In the genomic region with DNA sequence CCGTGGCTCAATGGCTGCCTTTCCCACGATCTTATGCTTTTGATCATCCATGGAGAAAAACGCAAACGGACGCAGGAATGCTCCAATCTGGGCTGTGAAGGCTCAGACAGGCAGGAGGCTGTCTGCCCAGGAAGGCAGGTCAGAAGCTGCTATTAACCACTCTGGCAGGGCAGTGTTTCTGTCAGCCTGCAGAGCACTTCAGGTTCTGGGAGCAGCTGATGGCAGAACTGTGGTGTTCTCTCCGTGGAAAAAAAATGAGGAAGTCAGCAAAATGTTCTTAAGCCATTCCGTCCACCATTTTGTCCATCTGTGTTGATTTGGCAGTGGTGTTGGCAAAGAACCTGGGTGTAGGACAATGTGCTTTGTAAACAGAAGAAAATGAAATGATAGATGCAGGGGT, we compare ENCODE assay signal across 23 cellular contexts.
DNase-seq lines count a peak whose midpoint lies in the region; ATAC-seq and TF ChIP-seq lines count a peak whose summit lies in the region.
"Had no signal": no experiment of that assay in that cellular context is flagged by ENCODE, and none has a peak within 500 bp of the region (broad histone marks: within the 10 kb centered on the region; RNA-seq: fewer than 3 reads in every experiment).

No MANE protein-coding gene starts in this region.

- H4K20me1 ChIP-seq in OCI-LY7 (ENCODE audit: insufficient read depth, low read length) = no peaks in the 10 kb centered on the region

- H3K9me2 ChIP-seq in OCI-LY7 (ENCODE audit: insufficient read depth, low read length) = no peaks in the 10 kb centered on the region

- no peak overlapping the region for H3K27ac ChIP-seq in right atrium auricular region
- peak overlapping the region; percentile 32 to 76 (median 53) for H3K27ac ChIP-seq in esophagus squamous epithelium
- no peak overlapping the region for H3K27ac ChIP-seq in OCI-LY7 (ENCODE audit: low read depth, low read length, poor library complexity, severe bottlenecking)
- H3K27ac ChIP-seq: colonic mucosa, foreskin keratinocyte, RWPE1, testis had no signal

- no TSS peak for BruUV-seq in OCI-LY7 (replicated peaks; lab: Mats Ljungman, UMichigan)

- intact Hi-C loops in left cardiac atrium (cut with DNase I) = no loop called here
- intact Hi-C loops in esophagus squamous epithelium (cut with DNase I) = no loop called here
- intact Hi-C loops in OCI-LY7 (cut with micrococcal nuclease; ENCODE audit: unreplicated experiment) = no loop called here
- intact Hi-C loops in mucosa of descending colon (cut with DNase I, micrococcal nuclease) = no loop called here

- H3K36me3 ChIP-seq in right atrium auricular region (no peaks in the 10 kb centered on the region), esophagus squamous epithelium (no peaks in the 10 kb centered on the region), OCI-LY7 (ENCODE audit: insufficient read depth, low read length) (no peaks in the 10 kb centered on the region), mucosa of descending colon (ENCODE audit: low read depth) (no peaks in the 10 kb centered on the region)
- H3K36me3 ChIP-seq: colonic mucosa had no signal

- H3K9me3 ChIP-seq in right atrium auricular region (no peaks in the 10 kb centered on the region), esophagus squamous epithelium (peaks cover 0 to 2% (median 0%) of the 10 kb centered on the region in 3 donors), OCI-LY7 (ENCODE audit: low read length) (no peaks in the 10 kb centered on the region), mucosa of descending colon (no peaks in the 10 kb centered on the region)
- H3K9me3 ChIP-seq: colonic mucosa, testis had no signal

- 26 to 32% methylated on average over 3 to 4 of the region's 7 CpGs for WGBS in esophagus squamous epithelium, 2 donors

- no peak for TF ChIP-seq POLR2A in esophagus squamous epithelium (IDR thresholded peaks at IDR 0.05)

- no peak overlapping the region for H2AFZ ChIP-seq in OCI-LY7 (ENCODE audit: low read length)

- H3K4me2 ChIP-seq in OCI-LY7 (ENCODE audit: low read length) = no peak overlapping the region

- POLR2A ChIA-PET in OCI-LY7 (lab: Charles Lee) = no interaction called here

- CTCF ChIA-PET in OCI-LY7 (lab: Charles Lee; ENCODE audit: unreplicated experiment) = no interaction called here

- DNase-seq in right atrium auricular region (ENCODE audit: low spot score) (peak; percentile 16), left cardiac atrium (no peak), amniotic epithelial cell (ENCODE audit: low read depth) (peak; percentile 55), esophagus squamous epithelium (lab: John Stamatoyannopoulos, UW) (no peak), superior temporal gyrus (ENCODE audit: extremely low spot score) (peak; percentile 38), OCI-LY7 (ENCODE audit: low spot score) (no peak), mucosa of descending colon (no peak)
- DNase-seq in activated naive CD4-positive, alpha-beta T cell treated with anti-CD3 and anti-CD28 coated beads, Interleukin-2, amount 50 U/mL, for 16 hours = no peak
- DNase-seq: activated CD4-positive, alpha-beta T cell treated with anti-CD3 and anti-CD28 coated beads, Interleukin-2, amount 50 U/mL, for 1 hour; aorta; CD4-positive, CD25-positive, alpha-beta regulatory T cell; colonic mucosa; DMS 273 treated with DMSO at 0.1 percent for 48 hours; foreskin keratinocyte; H7; hippocampal formation; islet precursor cell; mesendoderm; NCI-H187 treated with DMSO at 0.1 percent for 48 hours; SW 1271; testis had no signal

- H3K27me3 ChIP-seq in right atrium auricular region = no peaks in the 10 kb centered on the region
- no peaks in the 10 kb centered on the region for H3K27me3 ChIP-seq in esophagus squamous epithelium
- H3K27me3 ChIP-seq: colonic mucosa, foreskin keratinocyte, testis had no signal

- ATAC-seq in left cardiac atrium (no peak), mucosa of descending colon (no peak)
- ATAC-seq: foreskin keratinocyte; natural killer cell treated with Interleukin-12 subunit alpha and Interleukin-12 subunit beta and Interleukin-15 and Interleukin-18, amount 100 ng/mL, for 72 hours had no signal

- no peak overlapping the region for H3K4me3 ChIP-seq in right atrium auricular region
- H3K4me3 ChIP-seq in esophagus squamous epithelium = peak overlapping the region in 3 of 4 donors; percentile 22 to 29 (median 23)
- H3K4me3 ChIP-seq in OCI-LY7 (ENCODE audit: low read depth, low read length, poor library complexity, severe bottlenecking) = no peak overlapping the region
- no peak overlapping the region for H3K4me3 ChIP-seq in mucosa of descending colon
- H3K4me3 ChIP-seq: colonic mucosa, testis had no signal

- H3K79me2 ChIP-seq in OCI-LY7 (ENCODE audit: insufficient read depth, low read depth, low read length) = no peaks in the 10 kb centered on the region

- TF ChIP-seq CTCF in right atrium auricular region (IDR thresholded peaks at IDR 0.05) (no peak), esophagus squamous epithelium (IDR thresholded peaks at IDR 0.05) (no peak), OCI-LY7 (conservative IDR thresholded peaks at IDR 0.05; ENCODE audit: low read length) (no peak), mucosa of descending colon (IDR thresholded peaks at IDR 0.05) (no peak)

- peaks cover 0 to 2% of the 10 kb centered on the region in 2 donors for H3K4me1 ChIP-seq in right atrium auricular region
- peaks cover 3 to 56% (median 8%) of the 10 kb centered on the region in 3 donors for H3K4me1 ChIP-seq in esophagus squamous epithelium
- H3K4me1 ChIP-seq in OCI-LY7 (ENCODE audit: insufficient read depth, low read length, poor library complexity, severe bottlenecking) = no peaks in the 10 kb centered on the region
- H3K4me1 ChIP-seq in mucosa of descending colon (ENCODE audit: low read depth) = peaks cover 13% of the 10 kb centered on the region
- H3K4me1 ChIP-seq: colonic mucosa, foreskin keratinocyte, testis had no signal

Comparison
In these comparisons a context has a peak if more than half of its experiments do, and no peak if none do; other contexts are left out.
1. DNase-seq: peak in right atrium auricular region (single experiment), amniotic epithelial cell (single experiment) and superior temporal gyrus (single experiment); none in left cardiac atrium (single experiment), esophagus squamous epithelium (single experiment), OCI-LY7 (single experiment), mucosa of descending colon (0 of 3) and activated naive CD4-positive, alpha-beta T cell treated with anti-CD3 and anti-CD28 coated beads, Interleukin-2, amount 50 U/mL, for 16 hours (single experiment).
2. H3K27ac ChIP-seq: peak in esophagus squamous epithelium (4 of 4); none in right atrium auricular region (0 of 2) and OCI-LY7 (single experiment).
3. H3K4me3 ChIP-seq: peak in esophagus squamous epithelium (3 of 4); none in right atrium auricular region (0 of 2), OCI-LY7 (single experiment) and mucosa of descending colon (single experiment).